20 cellular contexts compared by ENCODE assay signal in the genomic region with DNA sequence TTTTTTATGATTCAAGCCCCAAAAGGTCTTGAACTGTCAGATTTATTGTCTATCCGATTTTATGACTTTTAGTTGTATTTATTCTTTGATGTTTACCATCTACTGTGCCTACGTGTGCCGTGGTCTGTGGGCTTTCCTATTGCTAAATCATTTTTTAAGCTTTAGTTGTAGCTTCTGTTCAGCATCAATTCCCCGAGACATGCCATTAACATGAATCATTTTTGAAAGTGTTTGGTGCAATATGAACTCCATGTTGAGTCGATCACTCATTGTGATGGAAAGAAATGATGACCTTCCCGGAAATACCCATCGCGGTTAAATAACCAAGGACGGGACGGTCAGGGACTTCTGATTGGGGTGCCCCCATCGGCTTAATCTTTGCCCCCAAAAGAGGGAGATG.
DNase-seq lines count a peak whose midpoint lies in the region; ATAC-seq and TF ChIP-seq lines count a peak whose summit lies in the region.
"Had no signal": no experiment of that assay in that cellular context is flagged by ENCODE, and none has a peak within 500 bp of the region (broad histone marks: within the 10 kb centered on the region; RNA-seq: fewer than 3 reads in every experiment).

No MANE protein-coding gene starts in this region.

- H3K4me1 ChIP-seq in SK-N-SH (ENCODE audit: control insufficient read depth in 1 of 2, insufficient read depth in 2 of 2, low read depth in 1 of 2, low read length in 1 of 2) (peaks cover 0 to 3% of the 10 kb centered on the region in 2 experiments; a peak in 2 of 4 replicates), upper lobe of left lung (no peaks in the 10 kb centered on the region), left ventricle myocardium inferior (no peaks in the 10 kb centered on the region), neuronal stem cell (ENCODE audit: control insufficient read depth in 2 of 2, insufficient read depth in 1 of 2, low read depth in 1 of 2, low read length in 2 of 2) (no peaks in the 10 kb centered on the region), HAP-1 (peaks cover 3% of the 10 kb centered on the region; the same call in 1 of the 2 replicates)
- H3K4me1 ChIP-seq: neural progenitor cell, SJSA1 had no signal

- H3K23ac ChIP-seq in neuronal stem cell (ENCODE audit: low read depth, low read length, poor library complexity): no peak overlapping the region

- no peaks in the 10 kb centered on the region for H3K27me3 ChIP-seq in SK-N-SH (ENCODE audit: insufficient read depth)
- H3K27me3 ChIP-seq in kidney epithelial cell (ENCODE audit: control insufficient read depth, insufficient read depth, low read length): no peaks in the 10 kb centered on the region
- H3K27me3 ChIP-seq in upper lobe of left lung: no peaks in the 10 kb centered on the region
- no peaks in the 10 kb centered on the region for H3K27me3 ChIP-seq in left ventricle myocardium inferior (ENCODE audit: low read depth)
- no peaks in the 10 kb centered on the region for H3K27me3 ChIP-seq in neuronal stem cell (ENCODE audit: control insufficient read depth in 3 of 3, insufficient read depth in 3 of 3, low read depth in 1 of 3, low read length in 3 of 3)
- peaks cover 4% of the 10 kb centered on the region; the same call in 1 of the 2 replicates for H3K27me3 ChIP-seq in HAP-1 (ENCODE audit: low read depth)
- H3K27me3 ChIP-seq: neural progenitor cell, SJSA1 had no signal

- TF ChIP-seq POLR2A in upper lobe of left lung (IDR thresholded peaks at IDR 0.05): no peak

- POLR2A ChIA-PET in SK-N-SH (lab: Yijun Ruan, JAX): no interaction called here

- H4K8ac ChIP-seq in neuronal stem cell (ENCODE audit: low read depth, low read length): no peak overlapping the region

- no peak for TF ChIP-seq CTCF in SK-N-SH (IDR thresholded peaks at IDR 0.05)
- TF ChIP-seq CTCF in kidney epithelial cell (IDR thresholded peaks at IDR 0.05; ENCODE audit: insufficient read depth, low read length, poor library complexity, severe bottlenecking): no peak
- no peak for TF ChIP-seq CTCF in upper lobe of left lung (IDR thresholded peaks at IDR 0.05)
- TF ChIP-seq CTCF in left ventricle myocardium inferior (IDR thresholded peaks at IDR 0.05; ENCODE audit: borderline replicate concordance): no peak

- DNase-seq in SK-N-SH: no peak
- peak; percentile 53 for DNase-seq in astrocyte of the hippocampus (ENCODE audit: low read depth, low spot score)
- peak; percentile 12 for DNase-seq in kidney epithelial cell (ENCODE audit: low read depth)
- DNase-seq in upper lobe of left lung: no peak
- no peak for DNase-seq in left ventricle myocardium inferior
- no peak for DNase-seq in neuronal stem cell (ENCODE audit: low spot score)
- DNase-seq in HAP-1 (ENCODE audit: low spot score in 2 of 2): no peak
- DNase-seq: activated CD8-positive, alpha-beta memory T cell treated with anti-CD3 and anti-CD28 coated beads, Interleukin-2, amount 50 U/mL, for 4 hours; immature natural killer cell; NCI-H1417; NCI-H510A treated with DMSO at 0.1 percent for 48 hours; stimulated activated CD4-positive, alpha-beta T cell treated with anti-CD3 and anti-CD28 coated beads, Interleukin-2, amount 100 ng/mL, for 24 hours; stimulated activated naive B cell treated with anti-CD40 and anti-IgM and Interleukin-4, amounts not matched to agents 10 μg/mL and 1 μg/mL and 100 μg/mL, for 72 hours; T-helper 2 cell; WERI-Rb-1 had no signal

- H2AFZ ChIP-seq in SK-N-SH (ENCODE audit: low read depth) (no peak overlapping the region), neuronal stem cell (ENCODE audit: low read length) (no peak overlapping the region)
- H2AFZ ChIP-seq: neural progenitor cell had no signal

- no peaks in the 10 kb centered on the region for H4K20me1 ChIP-seq in SK-N-SH (ENCODE audit: insufficient read depth)

- no peak overlapping the region for H2BK120ac ChIP-seq in neuronal stem cell (ENCODE audit: low read depth, low read length)

- CTCF ChIA-PET in SK-N-SH (lab: Yijun Ruan, JAX): interaction anchor here (0.9 to 3.4 kb wide), 4 partner anchors 11 to 831 kb away, joined by 3 to 16 read pairs (median 4); no protein-coding TSS in a partner anchor

- H2BK15ac ChIP-seq in neuronal stem cell (ENCODE audit: low read length): no peak overlapping the region

- H3K9me3 ChIP-seq in SK-N-SH: no peaks in the 10 kb centered on the region
- no peaks in the 10 kb centered on the region for H3K9me3 ChIP-seq in upper lobe of left lung
- H3K9me3 ChIP-seq in left ventricle myocardium inferior (replicated peaks): no peaks in the 10 kb centered on the region
- no peaks in the 10 kb centered on the region for H3K9me3 ChIP-seq in neuronal stem cell (replicated peaks in 1 of 2; ENCODE audit: control insufficient read depth in 2 of 2, insufficient read depth in 1 of 2, low read depth in 1 of 2, low read length in 2 of 2)
- no peaks in the 10 kb centered on the region for H3K9me3 ChIP-seq in HAP-1
- H3K9me3 ChIP-seq: SJSA1 had no signal

- no peaks in the 10 kb centered on the region for H3K9me2 ChIP-seq in SK-N-SH

- H3K14ac ChIP-seq in neuronal stem cell (ENCODE audit: low read length): no peak overlapping the region

- H3K4me3 ChIP-seq in SK-N-SH (ENCODE audit: low read depth in 2 of 2, low read length in 1 of 2) (no peak overlapping the region), kidney epithelial cell (ENCODE audit: low read depth, low read length) (no peak overlapping the region), upper lobe of left lung (no peak overlapping the region), left ventricle myocardium inferior (no peak overlapping the region), neuronal stem cell (ENCODE audit: low read length in 2 of 2) (no peak overlapping the region), HAP-1 (no peak overlapping the region)
- H3K4me3 ChIP-seq: neural progenitor cell, SJSA1 had no signal

- in situ Hi-C loops in HAP-1 (cut with MboI; ENCODE audit: low sequenced_read_pairs): no loop called here

- TF ChIP-seq RAD21 in SK-N-SH (IDR thresholded peaks at IDR 0.05; ENCODE audit: low read length): no peak

- no peak overlapping the region for H2AK5ac ChIP-seq in neuronal stem cell (ENCODE audit: low read depth, low read length)

- H3K79me1 ChIP-seq in neuronal stem cell (ENCODE audit: low read depth, low read length): no peaks in the 10 kb centered on the region

- no peak overlapping the region for H2BK12ac ChIP-seq in neuronal stem cell (ENCODE audit: low read length)

- H3K27ac ChIP-seq in SK-N-SH (ENCODE audit: low read depth in 2 of 2, low read length in 1 of 2) (no peak overlapping the region), upper lobe of left lung (no peak overlapping the region), left ventricle myocardium inferior (replicated peaks) (no peak overlapping the region), neuronal stem cell (replicated peaks; ENCODE audit: low read length) (no peak overlapping the region)
- H3K27ac ChIP-seq: 22Rv1, neural progenitor cell, SJSA1, WERI-Rb-1 had no signal

- no peak overlapping the region for H3K4ac ChIP-seq in neuronal stem cell (ENCODE audit: low read length)

- intact Hi-C loops in left ventricle myocardium inferior (cut with micrococcal nuclease): no loop called here

- H3K36me3 ChIP-seq in SK-N-SH (replicated peaks in 1 of 2; ENCODE audit: control insufficient read depth in 1 of 2, insufficient read depth in 2 of 2, low read length in 1 of 2) (no peaks in the 10 kb centered on the region), kidney epithelial cell (ENCODE audit: control insufficient read depth, insufficient read depth, low read length) (no peaks in the 10 kb centered on the region), upper lobe of left lung (no peaks in the 10 kb centered on the region), left ventricle myocardium inferior (no peaks in the 10 kb centered on the region), neuronal stem cell (replicated peaks in 1 of 2; ENCODE audit: control insufficient read depth in 2 of 2, insufficient read depth in 2 of 2, low read length in 2 of 2) (no peaks in the 10 kb centered on the region), HAP-1 (replicated peaks) (no peaks in the 10 kb centered on the region)
- H3K36me3 ChIP-seq: neural progenitor cell, SJSA1, WERI-Rb-1 had no signal

- no peaks in the 10 kb centered on the region for H3K79me2 ChIP-seq in SK-N-SH (ENCODE audit: insufficient read depth)

- H3K9ac ChIP-seq in SK-N-SH (no peak overlapping the region), neuronal stem cell (ENCODE audit: low read depth, low read length, poor library complexity) (no peak overlapping the region)
- H3K9ac ChIP-seq: neural progenitor cell had no signal

- no peak overlapping the region for H3K4me2 ChIP-seq in SK-N-SH
- H3K4me2 ChIP-seq in neuronal stem cell (ENCODE audit: insufficient read depth, low read length, poor library complexity, severe bottlenecking): no peak overlapping the region
- H3K4me2 ChIP-seq: neural progenitor cell had no signal

- no peaks in the 10 kb centered on the region for H3F3A ChIP-seq in SK-N-SH (replicated peaks; ENCODE audit: insufficient read depth)

- TF ChIP-seq EP300 in SK-N-SH (IDR thresholded peaks at IDR 0.05; ENCODE audit: borderline replicate concordance in 1 of 2, low read depth in 1 of 2, low read length in 1 of 2): no peak
- TF ChIP-seq EP300 in upper lobe of left lung (IDR thresholded peaks at IDR 0.05): no peak

- ATAC-seq in SK-N-SH treated with all-trans-retinoic acid at 6 μM for 48 hours: no peak
- ATAC-seq in upper lobe of left lung (ENCODE audit: low FRiP score in 2 of 2): no peak
- ATAC-seq: activated T-helper 17 cell treated with anti-CD3 and anti-CD28 coated beads, Interleukin-2, amount 50 U/mL, for 72 hours; stimulated activated naive B cell treated with anti-CD40 and anti-IgM and Interleukin-4, amounts not matched to agents 10 μg/mL and 1 μg/mL and 100 μg/mL, for 72 hours had no signal

- no peak overlapping the region for H2BK5ac ChIP-seq in neuronal stem cell (ENCODE audit: low read length)

- no peak overlapping the region for H3K18ac ChIP-seq in neuronal stem cell (ENCODE audit: low read length)

- no peak overlapping the region for H4K91ac ChIP-seq in neuronal stem cell (ENCODE audit: low read depth, low read length, poor library complexity)

- WGBS in SK-N-SH (ENCODE audit: low lambda C conversion rate): 60% methylated on average over 11 of the region's 11 CpGs
- 86 to 92% methylated on average over 11 of the region's 11 CpGs for WGBS in upper lobe of left lung, 2 donors
- no CpG with 5 or more reads among the region's 11 CpGs for WGBS in neuronal stem cell (ENCODE audit: extremely low coverage in 2 of 2, insufficient read length in 2 of 2, insufficient replicate concordance in 1 of 2), 2 donors

TF ChIP-seq in SK-N-SH treated with all-trans-retinoic acid at 6 μM for 48 hours, 23 proteins besides CTCF, POLR2A, EP300 and RAD21 (continues in another document):
- TF ChIP-seq ISL1 (CRISPR knock-in tag; IDR thresholded peaks at IDR 0.05): 0 out of 2 replicates have a peak, but pooled peaks have one; percentile 41

Comparison
In these comparisons a context has a peak if more than half of its experiments do, and no peak if none do; other contexts are left out.
1. DNase-seq: peak in astrocyte of the hippocampus (single experiment) and kidney epithelial cell (single experiment); none in SK-N-SH (single experiment), upper lobe of left lung (0 of 2), left ventricle myocardium inferior (single experiment), neuronal stem cell (single experiment) and HAP-1 (0 of 2).